1 cellular context compared by ENCODE assay signal in genomic region chr16:1297413-1297773, GRCh38.
TF ChIP-seq lines count a peak whose summit lies in the region.

No MANE protein-coding gene starts in this region.

TF ChIP-seq in HCT116, 20 proteins besides CTCF, POLR2A, EP300 and RAD21:
- no peak for TF ChIP-seq SRF (IDR thresholded peaks at IDR 0.05; ENCODE audit: low read depth)
- no peak for TF ChIP-seq MAX (IDR thresholded peaks at IDR 0.05)
- TF ChIP-seq SIN3A (IDR thresholded peaks at IDR 0.05; ENCODE audit: low read depth), result no peak
- TF ChIP-seq FOSL1 (IDR thresholded peaks at IDR 0.05; ENCODE audit: low read depth), result no peak
- no peak for TF ChIP-seq POLR2AphosphoS5 (IDR thresholded peaks at IDR 0.05; ENCODE audit: low read depth, low read length)
- TF ChIP-seq EZH2phosphoT487 (IDR thresholded peaks at IDR 0.05; ENCODE audit: borderline replicate concordance), result no peak
- no peak for TF ChIP-seq ZFX (IDR thresholded peaks at IDR 0.05)
- TF ChIP-seq CEBPB (IDR thresholded peaks at IDR 0.05; ENCODE audit: low read depth), result no peak
- no peak for TF ChIP-seq CBX3 (IDR thresholded peaks at IDR 0.05; ENCODE audit: low read depth)
- no peak for TF ChIP-seq ELF1 (IDR thresholded peaks at IDR 0.05; ENCODE audit: borderline replicate concordance, low read depth)
